8 cellular contexts compared by ENCODE assay signal in genomic region chr2:20012032-20012281, GRCh38. TPM values are rescaled to one million over a fixed set of nuclear protein-coding genes. Genes with fewer than 3 reads are reported as not detected.
DNase-seq lines count a peak whose midpoint lies in the region; ATAC-seq, FAIRE-seq and TF ChIP-seq lines count a peak whose summit lies in the region.

No MANE protein-coding gene starts in this region.

- peak overlapping the region; percentile 87 for H3K4me2 ChIP-seq in astrocyte (ENCODE audit: low read length)

- H3K27me3 ChIP-seq in astrocyte (ENCODE audit: insufficient read depth, low read length), result peaks cover 10% of the 10 kb centered on the region

- no peak overlapping the region for H3K27ac ChIP-seq in astrocyte (ENCODE audit: low read depth, low read length)

- CTCF ChIA-PET in HEK293T (lab: Yijun Ruan, JAX), result interaction anchor here (0.6 kb wide), 1 partner anchor 28 kb away, joined by 3 read pairs; no protein-coding TSS in a partner anchor

- H3K36me3 ChIP-seq in astrocyte (ENCODE audit: insufficient read depth, low read length), result no peaks in the 10 kb centered on the region

- no peak for FAIRE-seq in astrocyte (lab: Jason Lieb, UNC)

- no peak overlapping the region for H3K27ac Mint-ChIP-seq in T-helper 1 cell treated with Interleukin-12 subunit alpha and Interleukin-12 subunit beta and Interleukin-4 antibody, amounts not matched to agents 30 μg/mL and 1 μg/mL, for 36 hours
- H3K27ac Mint-ChIP-seq in astrocyte (ENCODE audit: unreplicated experiment), result peak overlapping the region; percentile 50
- H3K27ac Mint-ChIP-seq in immature natural killer cell, result no peak overlapping the region
- H3K27ac Mint-ChIP-seq in stimulated activated naive CD8-positive, alpha-beta T cell treated with anti-CD3 and anti-CD28 coated beads, Interleukin-15, amount 100 ng/mL, for 72 hours, result peak overlapping the region in 1 of 2 donors; percentile 34

- no peak for ATAC-seq in stimulated activated naive CD8-positive, alpha-beta T cell treated with anti-CD3 and anti-CD28 coated beads, Interleukin-15, amount 100 ng/mL, for 72 hours
- ATAC-seq in HG03095 (IDR thresholded peaks at IDR 0.05; ENCODE audit: unreplicated experiment), result no peak

- no peaks in the 10 kb centered on the region for H3K36me3 Mint-ChIP-seq in T-helper 1 cell treated with Interleukin-12 subunit alpha and Interleukin-12 subunit beta and Interleukin-4 antibody, amounts not matched to agents 30 μg/mL and 1 μg/mL, for 36 hours (ENCODE audit: low read depth)
- H3K36me3 Mint-ChIP-seq in astrocyte (ENCODE audit: low read depth, unreplicated experiment), result no peaks in the 10 kb centered on the region
- H3K36me3 Mint-ChIP-seq in immature natural killer cell, result no peaks in the 10 kb centered on the region

- H3K79me2 ChIP-seq in astrocyte (ENCODE audit: insufficient read depth, low read length), result no peaks in the 10 kb centered on the region

- H3K27me3 Mint-ChIP-seq in T-helper 1 cell treated with Interleukin-12 subunit alpha and Interleukin-12 subunit beta and Interleukin-4 antibody, amounts not matched to agents 30 μg/mL and 1 μg/mL, for 36 hours (ENCODE audit: low read depth), result peaks cover 55% of the 10 kb centered on the region
- H3K27me3 Mint-ChIP-seq in astrocyte (ENCODE audit: low read depth, unreplicated experiment) (peaks cover 15% of the 10 kb centered on the region), immature natural killer cell (ENCODE audit: low read depth in 3 of 3) (peaks cover 12 to 32% (median 19%) of the 10 kb centered on the region in 3 donors)
- peaks cover 71% of the 10 kb centered on the region for H3K27me3 Mint-ChIP-seq in stimulated activated naive CD8-positive, alpha-beta T cell treated with anti-CD3 and anti-CD28 coated beads, Interleukin-15, amount 100 ng/mL, for 72 hours

- H3K4me1 ChIP-seq in astrocyte (ENCODE audit: insufficient read depth, low read length), result peaks cover 5% of the 10 kb centered on the region

- TF ChIP-seq CTCF in astrocyte (IDR thresholded peaks at IDR 0.05; ENCODE audit: insufficient read depth, low read depth, low read length), result no peak

- no peaks in the 10 kb centered on the region for H4K20me1 ChIP-seq in astrocyte (ENCODE audit: insufficient read depth, low read length)

- peak overlapping the region; percentile 41 for H3K4me3 Mint-ChIP-seq in T-helper 1 cell treated with Interleukin-12 subunit alpha and Interleukin-12 subunit beta and Interleukin-4 antibody, amounts not matched to agents 30 μg/mL and 1 μg/mL, for 36 hours
- H3K4me3 Mint-ChIP-seq in astrocyte (ENCODE audit: unreplicated experiment) (peak overlapping the region; percentile 82), immature natural killer cell (peak overlapping the region; percentile 51 to 77 (median 61))
- H3K4me3 Mint-ChIP-seq in stimulated activated naive CD8-positive, alpha-beta T cell treated with anti-CD3 and anti-CD28 coated beads, Interleukin-15, amount 100 ng/mL, for 72 hours, result peak overlapping the region; percentile 72

- H2AFZ ChIP-seq in astrocyte (ENCODE audit: low read depth, low read length), result peak overlapping the region; percentile 80

- H3K9me3 ChIP-seq in astrocyte (ENCODE audit: insufficient read depth, low read depth, low read length), result no peaks in the 10 kb centered on the region

- H3K9ac ChIP-seq in astrocyte (ENCODE audit: low read length), result peak overlapping the region; percentile 67

- POLR2A ChIA-PET in HEK293T (lab: Yijun Ruan, JAX), result no interaction called here

- no peaks in the 10 kb centered on the region for H3K9me3 Mint-ChIP-seq in T-helper 1 cell treated with Interleukin-12 subunit alpha and Interleukin-12 subunit beta and Interleukin-4 antibody, amounts not matched to agents 30 μg/mL and 1 μg/mL, for 36 hours
- H3K9me3 Mint-ChIP-seq in astrocyte (ENCODE audit: unreplicated experiment) (peaks cover 3% of the 10 kb centered on the region), immature natural killer cell (no peaks in the 10 kb centered on the region)
- H3K9me3 Mint-ChIP-seq in stimulated activated naive CD8-positive, alpha-beta T cell treated with anti-CD3 and anti-CD28 coated beads, Interleukin-15, amount 100 ng/mL, for 72 hours, result peaks cover 0 to 4% of the 10 kb centered on the region in 2 donors

- DNase-seq in T-helper 1 cell (no peak), astrocyte (ENCODE audit: low read depth) (no peak), immature natural killer cell (no peak), NCI-H2196 (lab: John Stamatoyannopoulos, UW; ENCODE audit: unreplicated experiment) (no peak), HEK293T (ENCODE audit: extremely low spot score) (no peak)
- no peak for DNase-seq in stimulated activated naive CD8-positive, alpha-beta T cell treated with anti-CD3 and anti-CD28 coated beads, Interleukin-15, amount 100 ng/mL, for 72 hours

- H3K4me1 Mint-ChIP-seq in T-helper 1 cell treated with Interleukin-12 subunit alpha and Interleukin-12 subunit beta and Interleukin-4 antibody, amounts not matched to agents 30 μg/mL and 1 μg/mL, for 36 hours (ENCODE audit: low read depth), result peaks cover 8% of the 10 kb centered on the region
- H3K4me1 Mint-ChIP-seq in astrocyte (ENCODE audit: low read depth, unreplicated experiment) (no peaks in the 10 kb centered on the region), immature natural killer cell (peaks cover 13 to 15% of the 10 kb centered on the region in 2 donors)
- H3K4me1 Mint-ChIP-seq in stimulated activated naive CD8-positive, alpha-beta T cell treated with anti-CD3 and anti-CD28 coated beads, Interleukin-15, amount 100 ng/mL, for 72 hours, result peaks cover 8% of the 10 kb centered on the region

- peak overlapping the region; percentile 38 for H3K4me3 ChIP-seq in astrocyte (ENCODE audit: insufficient read depth, low read depth, low read length)

TF ChIP-seq in HEK293T, 16 proteins besides CTCF, POLR2A, EP300 and RAD21:
- no peak for TF ChIP-seq FOXK2 (IDR thresholded peaks at IDR 0.05)
- TF ChIP-seq ZNF384 (IDR thresholded peaks at IDR 0.05), result no peak
- no peak for TF ChIP-seq ELF4 (IDR thresholded peaks at IDR 0.05)
- TF ChIP-seq L3MBTL2 (conservative IDR thresholded peaks at IDR 0.05), result no peak
- no peak for TF ChIP-seq BHLHE40 (IDR thresholded peaks at IDR 0.05; ENCODE audit: borderline replicate concordance)
- TF ChIP-seq PKNOX1 (IDR thresholded peaks at IDR 0.05), result no peak
- no peak for TF ChIP-seq FOXA1 (IDR thresholded peaks at IDR 0.05)
- TF ChIP-seq HDGF (IDR thresholded peaks at IDR 0.05; ENCODE audit: borderline replicate concordance), result no peak
- TF ChIP-seq TARDBP (IDR thresholded peaks at IDR 0.05), result no peak
- no peak for TF ChIP-seq SP1 (IDR thresholded peaks at IDR 0.05)
- no peak for TF ChIP-seq LEF1 (IDR thresholded peaks at IDR 0.05; ENCODE audit: borderline replicate concordance)
- no peak for TF ChIP-seq FOXM1 (IDR thresholded peaks at IDR 0.05; ENCODE audit: borderline replicate concordance)
- TF ChIP-seq ARNT (IDR thresholded peaks at IDR 0.05), result no peak
- no peak for TF ChIP-seq NFRKB (IDR thresholded peaks at IDR 0.05)
- TF ChIP-seq CTBP1 (IDR thresholded peaks at IDR 0.05; ENCODE audit: borderline replicate concordance), result no peak
- no peak for TF ChIP-seq SUZ12 (IDR thresholded peaks at IDR 0.05)

RNA-seq across cellular contexts. Expression of gene MATN3, which starts 0.5 kb away (rescaled TPM):
- 11.4 and 13.3 TPM in 2 replicates for total RNA-seq in astrocyte
- polyA plus RNA-seq in immature natural killer cell, result not detected

RNA-seq across cellular contexts. Expression of gene WDR35, which starts 22.1 kb away (rescaled TPM):
- total RNA-seq in astrocyte, result 9.1 and 9.6 TPM in 2 replicates
- 1 to 10 TPM; 2.3 to 2.7 (median 2.4) TPM for polyA plus RNA-seq in immature natural killer cell

RNA-seq across cellular contexts. Expression of gene LAPTM4A, which starts 39.5 kb away (rescaled TPM):
- 300 and 337 TPM in 2 replicates for total RNA-seq in astrocyte
- 100 to 1,000 TPM; 116 to 164 (median 153) TPM for polyA plus RNA-seq in immature natural killer cell
